ENCODE assay signal across 8 cellular contexts in genomic region chr1:185317034-185317885, GRCh38. TPM values are rescaled to one million over a fixed set of nuclear protein-coding genes. Genes with fewer than 3 reads are reported as not detected.
DNase-seq lines count a peak whose midpoint lies in the region; ATAC-seq lines count a peak whose summit lies in the region.

TSS of gene IVNS1ABP (minus strand) at chr1:185317243. CDS start at chr1:185309493, 7,750 bp downstream.

- no peaks in the 10 kb centered on the region for H3K27me3 ChIP-seq in mesenchymal stem cell (ENCODE audit: control insufficient read depth in 1 of 2, insufficient read depth in 1 of 2, low read length in 2 of 2)

- peak within 1 kb of the TSS; percentile 80 for H4K91ac ChIP-seq in mesenchymal stem cell (ENCODE audit: low read length)

- peak within 1 kb of the TSS; percentile 81 to 87 for H3K4ac ChIP-seq in mesenchymal stem cell (ENCODE audit: low read depth in 1 of 2, low read length in 2 of 2)

- H3K23ac ChIP-seq in mesenchymal stem cell (ENCODE audit: low read length in 2 of 2): peak within 1 kb of the TSS in 1 of 2 experiments; percentile 57

- WGBS in mesenchymal stem cell: 2% methylated on average over 61 of the region's 80 CpGs

- peak; percentile 74 for ATAC-seq in GM21360 (IDR thresholded peaks at IDR 0.05; ENCODE audit: unreplicated experiment)
- peak; percentile 69 for ATAC-seq in effector memory CD8-positive, alpha-beta T cell (replicated peaks)

- peak within 1 kb of the TSS; percentile 98 for H3K27ac Mint-ChIP-seq in effector memory CD8-positive, alpha-beta T cell

- peak within 1 kb of the TSS; percentile 98 for H2AK5ac ChIP-seq in mesenchymal stem cell (ENCODE audit: low read length, severe bottlenecking)

- peak within 1 kb of the TSS; percentile 80 to 97 for H3K4me3 ChIP-seq in mesenchymal stem cell (ENCODE audit: insufficient read depth in 1 of 2, low read depth in 1 of 2, low read length in 2 of 2)

- peaks cover 29 to 49% of the 10 kb centered on the region in 2 donors for H3K4me1 Mint-ChIP-seq in effector memory CD8-positive, alpha-beta T cell (ENCODE audit: low read depth in 2 of 2)

- peaks cover 3% of the 10 kb centered on the region for H3K4me1 ChIP-seq in mesenchymal stem cell (ENCODE audit: control insufficient read depth, insufficient read depth, low read depth, low read length)

- peak within 1 kb of the TSS; percentile 64 for H2AFZ ChIP-seq in mesenchymal stem cell (ENCODE audit: low read depth, low read length)

- no peaks in the 10 kb centered on the region for H3K9me3 ChIP-seq in mesenchymal stem cell (ENCODE audit: control insufficient read depth, low read length)

- peak within 1 kb of the TSS; percentile 97 for H2BK5ac ChIP-seq in mesenchymal stem cell (ENCODE audit: low read depth, low read length, poor library complexity, severe bottlenecking)

- DNase-seq in COR-L47 (lab: John Stamatoyannopoulos, UW): peak; percentile 98
- DNase-seq in HT1080 (ENCODE audit: low read depth): peak; percentile 95
- peak; percentile 93 to 95 for DNase-seq in NOMO-1 (lab: John Stamatoyannopoulos, UW; ENCODE audit: unreplicated experiment in 2 of 2)
- DNase-seq in activated CD8-positive, alpha-beta memory T cell treated with anti-CD3 and anti-CD28 coated beads for 4 hours (ENCODE audit: low read depth in 2 of 2): peak; percentile 89 to 92
- DNase-seq in effector memory CD8-positive, alpha-beta T cell: peak; percentile 90 to 93 (median 90)
- DNase-seq in mesenchymal stem cell: peak; percentile 91
- DNase-seq in stimulated activated CD8-positive, alpha-beta memory T cell treated with anti-CD3 and anti-CD28 coated beads, Interleukin-12 subunit alpha, Interleukin-12 subunit beta, amount 100 ng/mL, for 4 hours (ENCODE audit: low read depth): peak; percentile 94

- peak within 1 kb of the TSS; percentile 2 to 89 for H3K14ac ChIP-seq in mesenchymal stem cell (ENCODE audit: low read length in 2 of 2)

- no peaks in the 10 kb centered on the region for H3K79me1 ChIP-seq in mesenchymal stem cell (replicated peaks; ENCODE audit: low read length, poor library complexity, severe bottlenecking)

- H3K36me3 Mint-ChIP-seq in effector memory CD8-positive, alpha-beta T cell (ENCODE audit: insufficient read depth): peaks cover 39% of the 10 kb centered on the region

- peak within 1 kb of the TSS; percentile 86 to 89 for H3K4me3 Mint-ChIP-seq in effector memory CD8-positive, alpha-beta T cell

- H3K27me3 Mint-ChIP-seq in effector memory CD8-positive, alpha-beta T cell: no peaks in the 10 kb centered on the region

- peak within 1 kb of the TSS; percentile 92 for H4K8ac ChIP-seq in mesenchymal stem cell (ENCODE audit: low read length)

- peak within 1 kb of the TSS; percentile 76 for H3K4me2 ChIP-seq in mesenchymal stem cell (ENCODE audit: low read length, poor library complexity, severe bottlenecking)

- peak within 1 kb of the TSS; percentile 98 for H3K27ac ChIP-seq in mesenchymal stem cell (ENCODE audit: low read length, poor library complexity, severe bottlenecking)

- H2BK120ac ChIP-seq in mesenchymal stem cell (ENCODE audit: low read depth, low read length): peak within 1 kb of the TSS; percentile 57

- peak within 1 kb of the TSS; percentile 95 for H3K9ac ChIP-seq in mesenchymal stem cell (ENCODE audit: low read length)

- H2BK15ac ChIP-seq in mesenchymal stem cell (ENCODE audit: low read depth, poor library complexity, severe bottlenecking): peak within 1 kb of the TSS; percentile 93

- no peaks in the 10 kb centered on the region for H3K36me3 ChIP-seq in mesenchymal stem cell (ENCODE audit: control insufficient read depth in 1 of 2, insufficient read depth in 2 of 2, low read depth in 1 of 2, low read length in 2 of 2)

- peak within 1 kb of the TSS; percentile 93 to 95 for H3K18ac ChIP-seq in mesenchymal stem cell (ENCODE audit: low read depth in 1 of 2, low read length in 2 of 2)

- no peaks in the 10 kb centered on the region for H3K9me3 Mint-ChIP-seq in effector memory CD8-positive, alpha-beta T cell

- peak within 1 kb of the TSS; percentile 54 to 57 for H2BK12ac ChIP-seq in mesenchymal stem cell (ENCODE audit: low read length in 2 of 2)

RNA-seq across cellular contexts. Expression of gene IVNS1ABP, which starts in this region (rescaled TPM):
- 37.6 and 43.1 TPM in 2 replicates for total RNA-seq in HT1080 (2014; rRNA removed; shearing (Covaris generic))
- polyA plus RNA-seq in HT1080 (2015; cell fraction: cytosol; rRNA removed): 66.6 and 78.7 TPM in 2 replicates
- 180 and 186 TPM in 2 replicates for polyA plus RNA-seq in HT1080 (2015; cell fraction: nucleus; rRNA removed)
- polyA plus RNA-seq in mesenchymal stem cell (2013, experiment 1 of 2): 17.1 TPM
- 17.3 TPM for polyA plus RNA-seq in mesenchymal stem cell (2013, experiment 2 of 2)

Comparison
In these comparisons a context has a peak if more than half of its experiments do, and no peak if none do; other contexts are left out.
1. Peak in every context shown above with its lines: DNase-seq, ATAC-seq, H3K4me3 ChIP-seq and H3K27ac ChIP-seq.